ENCODE assay signal across 8 cellular contexts in the genomic region with DNA sequence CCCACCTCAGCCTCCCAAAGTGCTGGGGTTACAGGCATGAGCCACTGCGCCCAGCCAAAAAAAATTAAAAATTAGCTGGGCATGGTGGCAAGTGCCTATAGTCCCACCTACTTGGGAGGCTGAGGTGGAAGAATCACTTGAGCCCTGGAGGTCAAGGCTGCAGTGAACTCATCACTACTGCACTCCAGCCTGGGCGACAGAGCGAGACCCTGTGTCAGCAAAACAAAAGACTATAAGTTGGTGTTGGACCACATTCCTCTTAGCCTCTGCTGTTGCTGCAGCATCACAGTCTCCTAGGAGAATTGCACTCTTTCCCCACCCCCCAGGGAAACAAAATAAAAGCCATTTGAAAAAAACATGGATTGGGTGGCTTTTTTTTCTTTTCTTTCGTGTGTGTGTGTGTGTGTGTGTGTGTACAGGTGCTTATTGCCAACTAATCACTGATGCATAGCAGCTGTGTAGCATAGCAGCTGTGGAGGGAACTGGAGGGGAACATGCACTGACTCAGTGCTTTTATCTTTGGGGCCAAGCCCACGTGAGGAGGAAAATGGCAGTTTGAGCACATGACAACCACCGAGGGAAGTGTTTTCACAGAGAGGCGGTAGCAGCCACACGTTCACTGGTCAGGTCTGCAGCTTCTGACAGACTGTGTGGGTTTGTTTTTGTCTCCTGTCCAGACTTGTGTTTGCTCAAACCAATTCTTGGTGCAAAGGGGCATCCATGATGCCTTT. TPM values are rescaled to one million over a fixed set of nuclear protein-coding genes. Genes with fewer than 3 reads are reported as not detected.
A peak's percentile ranks its signal among the peaks of the same experiment; 100 is the strongest.
DNase-seq lines count a peak whose midpoint lies in the region; ATAC-seq and TF ChIP-seq lines count a peak whose summit lies in the region.

No MANE protein-coding gene starts in this region.

- H3K36me3 ChIP-seq in DOHH2 (ENCODE audit: control insufficient read depth, low read length), result peaks cover 17% of the 10 kb centered on the region

- H3K4me2 ChIP-seq in DOHH2 (ENCODE audit: low read length), result peak overlapping the region; percentile 78

- H3F3A ChIP-seq in DOHH2 (ENCODE audit: control insufficient read depth, insufficient read depth), result peaks cover 8% of the 10 kb centered on the region

- peak; percentile 31 for ATAC-seq in HG02610 (IDR thresholded peaks at IDR 0.05; ENCODE audit: unreplicated experiment)

- H4K20me1 ChIP-seq in DOHH2 (ENCODE audit: control insufficient read depth, insufficient read depth, low read depth, low read length), result no peaks in the 10 kb centered on the region

- no peaks in the 10 kb centered on the region for H3K9me3 ChIP-seq in DOHH2 (ENCODE audit: control insufficient read depth, insufficient read depth, low read length)

- DNase-seq in NCI-H1694 (lab: John Stamatoyannopoulos, UW) (peak; percentile 9), epithelial cell of proximal tubule (ENCODE audit: low read depth) (peak; percentile 94), activated T-cell treated with anti-CD3 and anti-CD28 coated beads for 4 hours (no peak), SKM-1 (lab: John Stamatoyannopoulos, UW; ENCODE audit: unreplicated experiment) (no peak)
- DNase-seq in stimulated activated CD4-positive, alpha-beta T cell treated with anti-CD3 and anti-CD28 coated beads, Interleukin-4, amount 100 ng/mL, for 4 hours, result no peak
- no peak for DNase-seq in activated naive CD4-positive, alpha-beta T cell treated with Interleukin-2 at 50 U/mL for 16 hours

- TF ChIP-seq CTCF in DOHH2 (IDR thresholded peaks at IDR 0.05; ENCODE audit: low read depth, low read length, poor library complexity, severe bottlenecking) (no peak), epithelial cell of proximal tubule (conservative IDR thresholded peaks at IDR 0.05; ENCODE audit: low read depth, low read length) (no peak)

- peak overlapping the region; percentile 67 for H3K4me3 ChIP-seq in DOHH2 (ENCODE audit: low read length)
- H3K4me3 ChIP-seq in epithelial cell of proximal tubule (ENCODE audit: low read depth, low read length), result peak overlapping the region; percentile 5

- H3K79me2 ChIP-seq in DOHH2 (ENCODE audit: control insufficient read depth, low read length), result peaks cover 5% of the 10 kb centered on the region

- H3K9me2 ChIP-seq in DOHH2 (replicated peaks; ENCODE audit: control insufficient read depth, low read length), result no peaks in the 10 kb centered on the region

- peaks cover 78% of the 10 kb centered on the region for H3K4me1 ChIP-seq in DOHH2 (ENCODE audit: control insufficient read depth, low read length)

- no peaks in the 10 kb centered on the region for H3K27me3 ChIP-seq in DOHH2 (ENCODE audit: control insufficient read depth, low read length)

- H3K27ac ChIP-seq in DOHH2 (ENCODE audit: low read depth, low read length), result peak overlapping the region; percentile 73

RNA-seq across cellular contexts. Expression of a gene that starts 27.5 kb away (rescaled TPM):
- total RNA-seq in epithelial cell of proximal tubule, result 1.9 and 4.6 TPM in 2 replicates

RNA-seq across cellular contexts. Expression of a gene that starts 32.9 kb away (rescaled TPM):
- total RNA-seq in epithelial cell of proximal tubule, result 0.51 and 0.75 TPM in 2 replicates

Comparison
In these comparisons a context has a peak if more than half of its experiments do, and no peak if none do; other contexts are left out.
1. DNase-seq: peak in NCI-H1694 (single experiment) and epithelial cell of proximal tubule (single experiment); none in activated T-cell treated with anti-CD3 and anti-CD28 coated beads for 4 hours (single experiment), SKM-1 (single experiment), stimulated activated CD4-positive, alpha-beta T cell treated with anti-CD3 and anti-CD28 coated beads, Interleukin-4, amount 100 ng/mL, for 4 hours (0 of 2) and activated naive CD4-positive, alpha-beta T cell treated with Interleukin-2 at 50 U/mL for 16 hours (single experiment).